10 cellular contexts compared by ENCODE assay signal in the genomic region with DNA sequence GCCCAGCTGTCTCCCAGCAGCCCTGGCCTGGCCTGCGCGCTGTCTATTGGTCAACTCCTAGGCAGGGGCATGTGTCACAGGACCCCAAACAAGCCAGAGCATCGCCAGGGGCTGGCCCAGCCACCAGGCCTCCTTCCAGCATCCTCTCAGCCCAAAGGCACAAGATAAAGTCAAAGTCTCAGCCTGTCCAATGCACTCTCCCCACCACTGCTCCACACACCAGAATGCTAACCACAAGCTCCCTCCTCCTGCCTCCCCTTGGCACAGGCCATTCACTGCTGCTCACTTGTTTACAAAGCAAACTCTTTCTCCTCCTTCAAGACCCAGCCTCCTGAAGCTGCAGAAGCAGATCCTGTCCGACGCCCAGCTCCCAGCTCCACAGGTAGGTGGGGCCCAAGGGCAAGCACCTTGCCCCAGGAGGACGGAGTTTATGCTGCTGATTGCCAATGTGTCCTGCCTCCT.
DNase-seq lines count a peak whose midpoint lies in the region; ATAC-seq and TF ChIP-seq lines count a peak whose summit lies in the region.
"Had no signal": no experiment of that assay in that cellular context is flagged by ENCODE, and none has a peak within 500 bp of the region (broad histone marks: within the 10 kb centered on the region; RNA-seq: fewer than 3 reads in every experiment).

No MANE protein-coding gene starts in this region.

- H3K4me1 Mint-ChIP-seq in central memory CD8-positive, alpha-beta T cell, result peaks cover 16% of the 10 kb centered on the region

- H3K4me3 ChIP-seq in lung, result no peak overlapping the region

- H3K27ac ChIP-seq in C4-2B, result peak overlapping the region; percentile 25
- no peak overlapping the region for H3K27ac ChIP-seq in lung (ENCODE audit: low read depth in 1 of 2, low read length in 1 of 2)

- H3K9me3 ChIP-seq in lung (ENCODE audit: control insufficient read depth in 2 of 2, insufficient read depth in 1 of 2, low read length in 1 of 2), result no peaks in the 10 kb centered on the region

- H3K27ac Mint-ChIP-seq in central memory CD8-positive, alpha-beta T cell (ENCODE audit: low read depth), result peak overlapping the region; percentile 25

- in situ Hi-C loops in ACHN (cut with HindIII; ENCODE audit: low pct_ligation_motif_present, low pct_unique_long_range_greater_than_20kb, low sequenced_read_pairs), result no loop called here

- H3K4me1 ChIP-seq in lung (ENCODE audit: control insufficient read depth in 2 of 2, insufficient read depth in 2 of 2, low read length in 2 of 2), result peaks cover 0 to 3% of the 10 kb centered on the region in 2 donors

- no peaks in the 10 kb centered on the region for H3K36me3 ChIP-seq in lung (ENCODE audit: control insufficient read depth in 2 of 2, insufficient read depth in 2 of 2, low read length in 2 of 2)

- 56 to 63% methylated on average over 6 of the region's 6 CpGs for WGBS in lung, 2 donors

- H3K27me3 ChIP-seq in lung (ENCODE audit: control insufficient read depth, insufficient read depth), result no peaks in the 10 kb centered on the region

- H3K9me3 Mint-ChIP-seq in central memory CD8-positive, alpha-beta T cell, result no peaks in the 10 kb centered on the region

- H3K27me3 Mint-ChIP-seq in central memory CD8-positive, alpha-beta T cell, result no peaks in the 10 kb centered on the region

- no peaks in the 10 kb centered on the region for H3K36me3 Mint-ChIP-seq in central memory CD8-positive, alpha-beta T cell (ENCODE audit: insufficient read depth)

- no peak overlapping the region for H3K4me3 Mint-ChIP-seq in central memory CD8-positive, alpha-beta T cell

- TF ChIP-seq CTCF in C4-2B (conservative IDR thresholded peaks at IDR 0.05), result peak; percentile 78
- peak; percentile 67 for TF ChIP-seq CTCF in LNCAP (IDR thresholded peaks at IDR 0.05)
- TF ChIP-seq CTCF in lung (IDR thresholded peaks at IDR 0.05; ENCODE audit: control extremely low read depth, extremely low read depth), result no peak

- DNase-seq in central memory CD8-positive, alpha-beta T cell (ENCODE audit: low spot score in 2 of 2), result no peak
- DNase-seq in lung (ENCODE audit: low spot score) (peak; percentile 80), ACHN (no peak), NCI-H524 treated with DMSO at 0.1 percent for 48 hours (lab: John Stamatoyannopoulos, UW) (no peak), germinal center (ENCODE audit: low spot score) (no peak)
- DNase-seq: amniotic stem cell, NCI-H1105 treated with DMSO at 0.1 percent for 48 hours had no signal

- ATAC-seq in central memory CD8-positive, alpha-beta T cell (replicated peaks; ENCODE audit: extremely low read depth, poor library complexity, severe bottlenecking), result no peak
- ATAC-seq in lung (ENCODE audit: insufficient read depth, low FRiP score) (peak; percentile 79), GM18520 (IDR thresholded peaks at IDR 0.05; ENCODE audit: unreplicated experiment) (no peak)
